Comparison of ENCODE assay signal across 2 cellular contexts in the genomic region with DNA sequence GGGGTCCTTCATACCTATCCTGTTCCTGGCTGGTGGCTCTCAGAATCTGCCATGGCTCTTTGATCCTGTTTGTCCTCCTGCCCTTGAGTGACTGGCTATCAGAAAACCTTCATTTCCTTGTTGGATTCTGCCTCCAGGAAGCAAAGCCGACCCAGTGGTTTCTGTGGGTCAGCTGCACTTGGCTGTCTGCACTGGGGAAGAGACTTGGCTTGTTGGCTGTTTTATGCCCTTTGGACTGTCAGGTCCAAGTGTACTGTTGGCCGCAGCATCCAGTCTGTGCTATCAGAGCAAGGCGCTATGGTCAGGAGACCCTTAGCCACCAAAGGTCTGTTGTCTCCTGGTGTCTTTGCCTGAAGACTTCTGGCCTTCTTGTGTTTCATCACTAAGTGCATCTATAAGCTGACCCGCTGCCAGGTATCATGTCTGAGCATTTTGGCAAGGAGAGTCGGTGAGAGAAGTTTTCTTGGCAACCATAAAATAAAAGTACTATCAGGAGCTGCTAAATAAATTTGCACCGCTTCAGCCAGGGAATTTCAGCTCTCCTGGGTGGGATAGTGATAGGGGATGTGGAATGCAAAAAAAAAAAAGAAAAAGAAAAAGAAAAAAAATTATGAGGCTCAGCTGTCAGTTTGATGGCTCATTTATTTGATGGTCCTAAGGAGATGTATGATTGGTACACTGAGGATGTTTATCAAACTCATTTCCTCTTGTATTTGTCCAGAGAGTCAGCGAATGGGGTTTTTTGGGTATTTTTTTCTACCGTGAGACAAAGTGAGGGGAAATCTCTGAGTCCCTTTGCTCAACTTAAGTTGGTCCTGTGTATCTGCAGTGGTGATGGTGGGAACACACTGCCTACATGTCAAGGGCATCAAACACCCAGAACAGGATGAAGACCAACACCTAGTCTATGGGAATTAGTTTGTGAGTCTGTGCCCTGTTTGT.
A peak's percentile ranks its signal among the peaks of the same experiment; 100 is the strongest.
TF ChIP-seq lines count a peak whose summit lies in the region.

No MANE protein-coding gene starts in this region.

TF ChIP-seq in A549, 52 proteins besides CTCF, POLR2A, EP300 and RAD21 (continued from another document):
- TF ChIP-seq, protein P1, sequence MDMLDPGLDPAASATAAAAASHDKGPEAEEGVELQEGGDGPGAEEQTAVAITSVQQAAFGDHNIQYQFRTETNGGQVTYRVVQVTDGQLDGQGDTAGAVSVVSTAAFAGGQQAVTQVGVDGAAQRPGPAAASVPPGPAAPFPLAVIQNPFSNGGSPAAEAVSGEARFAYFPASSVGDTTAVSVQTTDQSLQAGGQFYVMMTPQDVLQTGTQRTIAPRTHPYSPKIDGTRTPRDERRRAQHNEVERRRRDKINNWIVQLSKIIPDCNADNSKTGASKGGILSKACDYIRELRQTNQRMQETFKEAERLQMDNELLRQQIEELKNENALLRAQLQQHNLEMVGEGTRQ (IDR thresholded peaks at IDR 0.05), result no peak

TF ChIP-seq in liver, 16 proteins besides CTCF, POLR2A, EP300 and RAD21 (continued from another document):
- TF ChIP-seq, protein P2, sequence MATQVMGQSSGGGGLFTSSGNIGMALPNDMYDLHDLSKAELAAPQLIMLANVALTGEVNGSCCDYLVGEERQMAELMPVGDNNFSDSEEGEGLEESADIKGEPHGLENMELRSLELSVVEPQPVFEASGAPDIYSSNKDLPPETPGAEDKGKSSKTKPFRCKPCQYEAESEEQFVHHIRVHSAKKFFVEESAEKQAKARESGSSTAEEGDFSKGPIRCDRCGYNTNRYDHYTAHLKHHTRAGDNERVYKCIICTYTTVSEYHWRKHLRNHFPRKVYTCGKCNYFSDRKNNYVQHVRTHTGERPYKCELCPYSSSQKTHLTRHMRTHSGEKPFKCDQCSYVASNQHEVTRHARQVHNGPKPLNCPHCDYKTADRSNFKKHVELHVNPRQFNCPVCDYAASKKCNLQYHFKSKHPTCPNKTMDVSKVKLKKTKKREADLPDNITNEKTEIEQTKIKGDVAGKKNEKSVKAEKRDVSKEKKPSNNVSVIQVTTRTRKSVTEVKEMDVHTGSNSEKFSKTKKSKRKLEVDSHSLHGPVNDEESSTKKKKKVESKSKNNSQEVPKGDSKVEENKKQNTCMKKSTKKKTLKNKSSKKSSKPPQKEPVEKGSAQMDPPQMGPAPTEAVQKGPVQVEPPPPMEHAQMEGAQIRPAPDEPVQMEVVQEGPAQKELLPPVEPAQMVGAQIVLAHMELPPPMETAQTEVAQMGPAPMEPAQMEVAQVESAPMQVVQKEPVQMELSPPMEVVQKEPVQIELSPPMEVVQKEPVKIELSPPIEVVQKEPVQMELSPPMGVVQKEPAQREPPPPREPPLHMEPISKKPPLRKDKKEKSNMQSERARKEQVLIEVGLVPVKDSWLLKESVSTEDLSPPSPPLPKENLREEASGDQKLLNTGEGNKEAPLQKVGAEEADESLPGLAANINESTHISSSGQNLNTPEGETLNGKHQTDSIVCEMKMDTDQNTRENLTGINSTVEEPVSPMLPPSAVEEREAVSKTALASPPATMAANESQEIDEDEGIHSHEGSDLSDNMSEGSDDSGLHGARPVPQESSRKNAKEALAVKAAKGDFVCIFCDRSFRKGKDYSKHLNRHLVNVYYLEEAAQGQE (IDR thresholded peaks at IDR 0.05), result no peak
- TF ChIP-seq SP1 (IDR thresholded peaks at IDR 0.05) (peak; percentile 86), FOXA1 (IDR thresholded peaks at IDR 0.05) (no peak), TAF1 (conservative IDR thresholded peaks at IDR 0.05) (no peak), NR2F2 (IDR thresholded peaks at IDR 0.05) (peak; percentile 85), HNF4A (conservative IDR thresholded peaks at IDR 0.05) (peak; percentile 97 to 98), GABPA (IDR thresholded peaks at IDR 0.05 in 1 of 2, conservative IDR thresholded peaks at IDR 0.05 in 1 of 2) (no peak), EGR1 (IDR thresholded peaks at IDR 0.05; ENCODE audit: low read depth in 2 of 2) (peak in 1 of 2 donors; percentile 60), HNF4G (IDR thresholded peaks at IDR 0.05) (peak; percentile 95)
